1 cellular context compared by ENCODE assay signal in the genomic region with DNA sequence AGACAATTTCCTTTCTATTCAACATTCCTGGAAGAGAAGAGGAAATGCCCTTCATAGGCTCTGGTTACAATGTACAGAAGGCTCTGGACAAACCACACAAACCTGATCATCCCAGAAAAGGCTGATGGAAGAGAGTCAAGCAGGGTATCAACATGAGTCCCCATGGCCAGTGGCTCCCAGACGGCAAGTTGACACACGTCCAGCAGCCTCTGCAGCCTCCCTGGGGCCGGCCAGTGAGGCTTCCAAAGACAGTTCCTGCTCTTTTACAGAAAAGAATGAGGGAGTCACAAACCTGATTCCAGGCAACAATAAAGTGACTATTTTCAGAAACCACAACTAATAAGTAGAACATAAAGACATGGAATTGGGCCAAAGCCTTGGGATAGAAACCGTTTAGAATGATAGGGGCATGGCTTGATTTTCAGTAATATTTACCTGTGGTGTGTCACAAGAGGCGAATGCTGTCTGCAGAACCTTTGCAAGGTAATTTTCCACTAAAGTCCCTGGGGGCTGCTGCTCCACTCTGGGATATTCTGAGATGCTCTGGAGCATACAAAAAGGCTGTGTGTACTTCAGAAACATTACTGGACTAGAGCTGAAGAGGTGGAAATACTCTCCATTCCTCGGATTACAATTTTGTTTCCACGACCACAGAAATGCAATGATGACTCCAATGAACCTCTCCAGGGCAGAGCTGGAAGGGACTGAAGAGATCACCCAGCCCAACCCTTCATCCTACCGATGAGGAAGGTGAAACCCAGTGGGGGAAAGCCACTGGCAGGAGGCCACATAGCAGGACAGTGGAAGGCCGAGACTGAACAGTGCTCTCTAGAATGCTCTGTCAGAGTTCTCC.
TF ChIP-seq lines count a peak whose summit lies in the region.

No MANE protein-coding gene starts in this region.

TF ChIP-seq in HEK293, 187 proteins besides CTCF, POLR2A, EP300 and RAD21 (continued from another document):
- no peak for TF ChIP-seq ZBTB10 (tag by site-specific recombination; IDR thresholded peaks at IDR 0.05)
- no peak for TF ChIP-seq SCRT1 (tag by site-specific recombination; IDR thresholded peaks at IDR 0.05; ENCODE audit: borderline replicate concordance)
- TF ChIP-seq, protein P1, sequence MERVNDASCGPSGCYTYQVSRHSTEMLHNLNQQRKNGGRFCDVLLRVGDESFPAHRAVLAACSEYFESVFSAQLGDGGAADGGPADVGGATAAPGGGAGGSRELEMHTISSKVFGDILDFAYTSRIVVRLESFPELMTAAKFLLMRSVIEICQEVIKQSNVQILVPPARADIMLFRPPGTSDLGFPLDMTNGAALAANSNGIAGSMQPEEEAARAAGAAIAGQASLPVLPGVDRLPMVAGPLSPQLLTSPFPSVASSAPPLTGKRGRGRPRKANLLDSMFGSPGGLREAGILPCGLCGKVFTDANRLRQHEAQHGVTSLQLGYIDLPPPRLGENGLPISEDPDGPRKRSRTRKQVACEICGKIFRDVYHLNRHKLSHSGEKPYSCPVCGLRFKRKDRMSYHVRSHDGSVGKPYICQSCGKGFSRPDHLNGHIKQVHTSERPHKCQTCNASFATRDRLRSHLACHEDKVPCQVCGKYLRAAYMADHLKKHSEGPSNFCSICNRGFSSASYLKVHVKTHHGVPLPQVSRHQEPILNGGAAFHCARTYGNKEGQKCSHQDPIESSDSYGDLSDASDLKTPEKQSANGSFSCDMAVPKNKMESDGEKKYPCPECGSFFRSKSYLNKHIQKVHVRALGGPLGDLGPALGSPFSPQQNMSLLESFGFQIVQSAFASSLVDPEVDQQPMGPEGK (tag by site-specific recombination; IDR thresholded peaks at IDR 0.05) = no peak
- peak; percentile 15; the same call in 1 of the 2 replicates for TF ChIP-seq PRDM6 (tag by site-specific recombination; IDR thresholded peaks at IDR 0.05)
- no peak for TF ChIP-seq SP3 (tag by site-specific recombination; IDR thresholded peaks at IDR 0.05)
- no peak for TF ChIP-seq ZNF404 (tag by site-specific recombination; IDR thresholded peaks at IDR 0.05)
- no peak for TF ChIP-seq GLI2 (tag by site-specific recombination; IDR thresholded peaks at IDR 0.05; ENCODE audit: borderline replicate concordance, low read depth)
- no peak for TF ChIP-seq ZNF654 (tag by site-specific recombination; IDR thresholded peaks at IDR 0.05; ENCODE audit: low read depth)
- TF ChIP-seq, protein P2, sequence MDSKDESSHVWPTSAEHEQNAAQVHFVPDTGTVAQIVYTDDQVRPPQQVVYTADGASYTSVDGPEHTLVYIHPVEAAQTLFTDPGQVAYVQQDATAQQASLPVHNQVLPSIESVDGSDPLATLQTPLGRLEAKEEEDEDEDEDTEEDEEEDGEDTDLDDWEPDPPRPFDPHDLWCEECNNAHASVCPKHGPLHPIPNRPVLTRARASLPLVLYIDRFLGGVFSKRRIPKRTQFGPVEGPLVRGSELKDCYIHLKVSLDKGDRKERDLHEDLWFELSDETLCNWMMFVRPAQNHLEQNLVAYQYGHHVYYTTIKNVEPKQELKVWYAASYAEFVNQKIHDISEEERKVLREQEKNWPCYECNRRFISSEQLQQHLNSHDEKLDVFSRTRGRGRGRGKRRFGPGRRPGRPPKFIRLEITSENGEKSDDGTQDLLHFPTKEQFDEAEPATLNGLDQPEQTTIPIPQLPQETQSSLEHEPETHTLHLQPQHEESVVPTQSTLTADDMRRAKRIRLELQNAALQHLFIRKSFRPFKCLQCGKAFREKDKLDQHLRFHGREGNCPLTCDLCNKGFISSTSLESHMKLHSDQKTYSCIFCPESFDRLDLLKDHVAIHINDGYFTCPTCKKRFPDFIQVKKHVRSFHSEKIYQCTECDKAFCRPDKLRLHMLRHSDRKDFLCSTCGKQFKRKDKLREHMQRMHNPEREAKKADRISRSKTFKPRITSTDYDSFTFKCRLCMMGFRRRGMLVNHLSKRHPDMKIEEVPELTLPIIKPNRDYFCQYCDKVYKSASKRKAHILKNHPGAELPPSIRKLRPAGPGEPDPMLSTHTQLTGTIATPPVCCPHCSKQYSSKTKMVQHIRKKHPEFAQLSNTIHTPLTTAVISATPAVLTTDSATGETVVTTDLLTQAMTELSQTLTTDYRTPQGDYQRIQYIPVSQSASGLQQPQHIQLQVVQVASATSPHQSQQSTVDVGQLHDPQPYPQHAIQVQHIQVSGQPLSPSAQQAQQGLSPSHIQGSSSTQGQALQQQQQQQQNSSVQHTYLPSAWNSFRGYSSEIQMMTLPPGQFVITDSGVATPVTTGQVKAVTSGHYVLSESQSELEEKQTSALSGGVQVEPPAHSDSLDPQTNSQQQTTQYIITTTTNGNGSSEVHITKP (tag by site-specific recombination; IDR thresholded peaks at IDR 0.05) = no peak
- TF ChIP-seq ZFP37 (tag by site-specific recombination; IDR thresholded peaks at IDR 0.05) = no peak
- TF ChIP-seq, protein P3, sequence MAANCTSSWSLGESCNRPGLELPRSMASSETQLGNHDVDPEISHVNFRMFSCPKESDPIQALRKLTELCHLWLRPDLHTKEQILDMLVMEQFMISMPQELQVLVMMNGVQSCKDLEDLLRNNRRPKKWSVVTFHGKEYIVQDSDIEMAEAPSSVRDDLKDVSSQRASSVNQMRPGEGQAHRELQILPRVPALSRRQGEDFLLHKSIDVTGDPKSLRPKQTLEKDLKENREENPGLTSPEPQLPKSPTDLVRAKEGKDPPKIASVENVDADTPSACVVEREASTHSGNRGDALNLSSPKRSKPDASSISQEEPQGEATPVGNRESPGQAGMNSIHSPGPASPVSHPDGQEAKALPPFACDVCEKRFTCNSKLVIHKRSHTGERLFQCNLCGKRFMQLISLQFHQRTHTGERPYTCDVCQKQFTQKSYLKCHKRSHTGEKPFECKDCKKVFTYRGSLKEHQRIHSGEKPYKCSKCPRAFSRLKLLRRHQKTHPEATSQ (tag by site-specific recombination; IDR thresholded peaks at IDR 0.05) = no peak
- 0 out of 2 replicates have a peak, but pooled peaks have one; percentile 21 for TF ChIP-seq ZNF394 (tag by site-specific recombination; IDR thresholded peaks at IDR 0.05; ENCODE audit: borderline replicate concordance)
- no peak for TF ChIP-seq OVOL3 (tag by site-specific recombination; IDR thresholded peaks at IDR 0.05)
